1 cellular context compared by ENCODE assay signal in the genomic region with DNA sequence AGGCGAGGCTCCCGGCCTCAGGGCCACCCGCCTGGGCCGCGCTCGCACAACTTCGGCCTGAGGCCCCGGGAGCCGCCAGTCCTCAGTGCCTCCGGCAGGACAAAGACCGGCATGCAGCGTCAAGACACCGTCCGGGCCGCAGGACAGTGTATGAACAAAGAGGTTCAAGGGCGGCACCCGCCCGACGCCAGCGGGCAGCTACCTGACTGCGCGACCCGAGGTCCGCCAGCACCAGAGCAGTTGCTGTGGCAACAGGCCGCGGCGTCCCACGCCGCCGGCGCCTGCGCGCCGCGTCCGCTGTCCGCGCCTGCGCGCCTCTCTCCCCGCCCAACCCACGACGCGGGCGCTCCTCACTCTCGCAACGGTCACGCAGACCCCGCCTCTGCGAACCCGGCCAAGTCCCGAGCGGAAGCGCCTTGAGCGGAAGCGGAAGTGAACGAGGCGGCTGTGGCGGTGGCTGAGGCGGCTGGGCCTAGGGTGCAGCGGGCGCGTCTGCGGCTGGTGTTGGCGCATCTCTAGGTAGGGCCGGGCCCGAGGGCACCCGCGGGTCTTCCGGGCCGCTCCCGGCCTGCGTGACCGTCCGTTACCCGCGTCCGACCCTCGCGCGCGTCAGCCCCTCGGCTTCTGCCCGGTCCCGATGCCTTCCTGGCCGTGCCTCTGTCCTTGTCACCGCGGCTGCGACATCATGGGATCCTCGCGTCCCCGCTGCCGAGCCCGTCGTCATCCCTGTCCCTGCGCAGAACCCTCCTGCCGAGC.
A peak's percentile ranks its signal among the peaks of the same experiment; 100 is the strongest.
TF ChIP-seq lines count a peak whose summit lies in the region.

Gene FAM120B, plus strand, starts transcription at position 435 of the 756 bp plus-strand sequence. CDS start 10,633 bp downstream, outside the sequence.

TF ChIP-seq in HepG2, 621 proteins besides CTCF, POLR2A, EP300 and RAD21 (continued from another document and continues in another):
- TF ChIP-seq IRF1 (CRISPR knock-in tag; IDR thresholded peaks at IDR 0.05; ENCODE audit: low read depth) = peak; percentile 78; the same call in 1 of the 2 replicates
- no peak; the same call in 1 of the 2 replicates for TF ChIP-seq NFKBIZ (CRISPR knock-in tag; IDR thresholded peaks at IDR 0.05)
- TF ChIP-seq PRPF4 (IDR thresholded peaks at IDR 0.05; ENCODE audit: low read depth, low read length, poor library complexity, severe bottlenecking) = no peak
- TF ChIP-seq, protein P1, sequence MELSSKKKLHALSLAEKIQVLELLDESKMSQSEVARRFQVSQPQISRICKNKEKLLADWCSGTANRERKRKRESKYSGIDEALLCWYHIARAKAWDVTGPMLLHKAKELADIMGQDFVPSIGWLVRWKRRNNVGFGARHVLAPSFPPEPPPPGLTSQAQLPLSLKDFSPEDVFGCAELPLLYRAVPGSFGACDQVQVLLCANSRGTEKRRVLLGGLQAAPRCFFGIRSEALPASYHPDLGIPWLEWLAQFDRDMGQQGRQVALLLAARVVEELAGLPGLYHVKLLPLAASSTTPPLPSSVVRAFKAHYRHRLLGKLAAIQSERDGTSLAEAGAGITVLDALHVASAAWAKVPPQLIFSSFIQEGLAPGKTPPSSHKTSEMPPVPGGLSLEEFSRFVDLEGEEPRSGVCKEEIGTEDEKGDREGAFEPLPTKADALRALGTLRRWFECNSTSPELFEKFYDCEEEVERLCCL (CRISPR knock-in tag; IDR thresholded peaks at IDR 0.05; ENCODE audit: borderline replicate concordance) = peak; percentile 85; the same call in 1 of the 2 replicates
- TF ChIP-seq TCF12 (IDR thresholded peaks at IDR 0.05) = no peak
- TF ChIP-seq TCF12 (CRISPR knock-in tag; IDR thresholded peaks at IDR 0.05) = 0 out of 2 replicates have a peak, but pooled peaks have one; percentile 92
- no peak for TF ChIP-seq SP1 (IDR thresholded peaks at IDR 0.05)
- peak; percentile 64; the same call in 1 of the 2 replicates for TF ChIP-seq SP1 (CRISPR knock-in tag; IDR thresholded peaks at IDR 0.05)
- TF ChIP-seq NONO (IDR thresholded peaks at IDR 0.05) = no peak
- TF ChIP-seq NONO (CRISPR knock-in tag; conservative IDR thresholded peaks at IDR 0.05) = peak; percentile 89
- peak; percentile 87 for TF ChIP-seq ZNF331 (CRISPR knock-in tag; IDR thresholded peaks at IDR 0.05)
- TF ChIP-seq, protein P2, sequence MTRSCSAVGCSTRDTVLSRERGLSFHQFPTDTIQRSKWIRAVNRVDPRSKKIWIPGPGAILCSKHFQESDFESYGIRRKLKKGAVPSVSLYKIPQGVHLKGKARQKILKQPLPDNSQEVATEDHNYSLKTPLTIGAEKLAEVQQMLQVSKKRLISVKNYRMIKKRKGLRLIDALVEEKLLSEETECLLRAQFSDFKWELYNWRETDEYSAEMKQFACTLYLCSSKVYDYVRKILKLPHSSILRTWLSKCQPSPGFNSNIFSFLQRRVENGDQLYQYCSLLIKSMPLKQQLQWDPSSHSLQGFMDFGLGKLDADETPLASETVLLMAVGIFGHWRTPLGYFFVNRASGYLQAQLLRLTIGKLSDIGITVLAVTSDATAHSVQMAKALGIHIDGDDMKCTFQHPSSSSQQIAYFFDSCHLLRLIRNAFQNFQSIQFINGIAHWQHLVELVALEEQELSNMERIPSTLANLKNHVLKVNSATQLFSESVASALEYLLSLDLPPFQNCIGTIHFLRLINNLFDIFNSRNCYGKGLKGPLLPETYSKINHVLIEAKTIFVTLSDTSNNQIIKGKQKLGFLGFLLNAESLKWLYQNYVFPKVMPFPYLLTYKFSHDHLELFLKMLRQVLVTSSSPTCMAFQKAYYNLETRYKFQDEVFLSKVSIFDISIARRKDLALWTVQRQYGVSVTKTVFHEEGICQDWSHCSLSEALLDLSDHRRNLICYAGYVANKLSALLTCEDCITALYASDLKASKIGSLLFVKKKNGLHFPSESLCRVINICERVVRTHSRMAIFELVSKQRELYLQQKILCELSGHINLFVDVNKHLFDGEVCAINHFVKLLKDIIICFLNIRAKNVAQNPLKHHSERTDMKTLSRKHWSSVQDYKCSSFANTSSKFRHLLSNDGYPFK (CRISPR knock-in tag; IDR thresholded peaks at IDR 0.05; ENCODE audit: borderline replicate concordance) = peak; percentile 89
- peak; percentile 96 for TF ChIP-seq NKX3-1 (CRISPR knock-in tag; IDR thresholded peaks at IDR 0.05)
- peak; percentile 82 for TF ChIP-seq TBX2 (CRISPR knock-in tag; IDR thresholded peaks at IDR 0.05; ENCODE audit: borderline replicate concordance)
- 0 out of 2 replicates have a peak, but pooled peaks have one; percentile 56 for TF ChIP-seq ZSCAN29 (CRISPR knock-in tag; conservative IDR thresholded peaks at IDR 0.05)
- peak; percentile 87; the same call in 1 of the 2 replicates for TF ChIP-seq CCDC6 (CRISPR knock-in tag; IDR thresholded peaks at IDR 0.05)
- peak; percentile 48; the same call in 1 of the 2 replicates for TF ChIP-seq ZBTB46 (CRISPR knock-in tag; IDR thresholded peaks at IDR 0.05; ENCODE audit: borderline replicate concordance)
- TF ChIP-seq ZNF598 (CRISPR knock-in tag; IDR thresholded peaks at IDR 0.05; ENCODE audit: borderline replicate concordance) = peak; percentile 86; the same call in 1 of the 2 replicates
- no peak for TF ChIP-seq ZNF557 (CRISPR knock-in tag; IDR thresholded peaks at IDR 0.05)
- no peak for TF ChIP-seq MIER2 (CRISPR knock-in tag; IDR thresholded peaks at IDR 0.05)
- TF ChIP-seq ZNF224 (CRISPR knock-in tag; IDR thresholded peaks at IDR 0.05) = 0 out of 2 replicates have a peak, but pooled peaks have one; percentile 12
- TF ChIP-seq ZNF891 (CRISPR knock-in tag; IDR thresholded peaks at IDR 0.05) = peak; percentile 94; the same call in 1 of the 2 replicates
- peak; percentile 56 for TF ChIP-seq ZNF263 (CRISPR knock-in tag; IDR thresholded peaks at IDR 0.05)
- TF ChIP-seq, protein P3, sequence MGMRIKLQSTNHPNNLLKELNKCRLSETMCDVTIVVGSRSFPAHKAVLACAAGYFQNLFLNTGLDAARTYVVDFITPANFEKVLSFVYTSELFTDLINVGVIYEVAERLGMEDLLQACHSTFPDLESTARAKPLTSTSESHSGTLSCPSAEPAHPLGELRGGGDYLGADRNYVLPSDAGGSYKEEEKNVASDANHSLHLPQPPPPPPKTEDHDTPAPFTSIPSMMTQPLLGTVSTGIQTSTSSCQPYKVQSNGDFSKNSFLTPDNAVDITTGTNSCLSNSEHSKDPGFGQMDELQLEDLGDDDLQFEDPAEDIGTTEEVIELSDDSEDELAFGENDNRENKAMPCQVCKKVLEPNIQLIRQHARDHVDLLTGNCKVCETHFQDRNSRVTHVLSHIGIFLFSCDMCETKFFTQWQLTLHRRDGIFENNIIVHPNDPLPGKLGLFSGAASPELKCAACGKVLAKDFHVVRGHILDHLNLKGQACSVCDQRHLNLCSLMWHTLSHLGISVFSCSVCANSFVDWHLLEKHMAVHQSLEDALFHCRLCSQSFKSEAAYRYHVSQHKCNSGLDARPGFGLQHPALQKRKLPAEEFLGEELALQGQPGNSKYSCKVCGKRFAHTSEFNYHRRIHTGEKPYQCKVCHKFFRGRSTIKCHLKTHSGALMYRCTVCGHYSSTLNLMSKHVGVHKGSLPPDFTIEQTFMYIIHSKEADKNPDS (CRISPR knock-in tag; IDR thresholded peaks at IDR 0.05) = peak; percentile 87; the same call in 1 of the 2 replicates
- TF ChIP-seq HOXA9 (CRISPR knock-in tag; IDR thresholded peaks at IDR 0.05; ENCODE audit: borderline replicate concordance) = peak; percentile 16; the same call in 1 of the 2 replicates
- peak; percentile 72; the same call in 1 of the 2 replicates for TF ChIP-seq ZNF136 (CRISPR knock-in tag; IDR thresholded peaks at IDR 0.05; ENCODE audit: low read depth)
- 0 out of 2 replicates have a peak, but pooled peaks have one; percentile 80 for TF ChIP-seq ZNF670 (CRISPR knock-in tag; IDR thresholded peaks at IDR 0.05; ENCODE audit: borderline replicate concordance)
- peak; percentile 90 for TF ChIP-seq ZNF563 (CRISPR knock-in tag; IDR thresholded peaks at IDR 0.05)
- TF ChIP-seq RELA (CRISPR knock-in tag; IDR thresholded peaks at IDR 0.05) = peak; percentile 77; the same call in 1 of the 2 replicates
- peak; percentile 98 for TF ChIP-seq ZNF687 (CRISPR knock-in tag; IDR thresholded peaks at IDR 0.05)
- peak; percentile 66 for TF ChIP-seq THRA (CRISPR knock-in tag; IDR thresholded peaks at IDR 0.05; ENCODE audit: borderline replicate concordance)
- TF ChIP-seq, protein P4, sequence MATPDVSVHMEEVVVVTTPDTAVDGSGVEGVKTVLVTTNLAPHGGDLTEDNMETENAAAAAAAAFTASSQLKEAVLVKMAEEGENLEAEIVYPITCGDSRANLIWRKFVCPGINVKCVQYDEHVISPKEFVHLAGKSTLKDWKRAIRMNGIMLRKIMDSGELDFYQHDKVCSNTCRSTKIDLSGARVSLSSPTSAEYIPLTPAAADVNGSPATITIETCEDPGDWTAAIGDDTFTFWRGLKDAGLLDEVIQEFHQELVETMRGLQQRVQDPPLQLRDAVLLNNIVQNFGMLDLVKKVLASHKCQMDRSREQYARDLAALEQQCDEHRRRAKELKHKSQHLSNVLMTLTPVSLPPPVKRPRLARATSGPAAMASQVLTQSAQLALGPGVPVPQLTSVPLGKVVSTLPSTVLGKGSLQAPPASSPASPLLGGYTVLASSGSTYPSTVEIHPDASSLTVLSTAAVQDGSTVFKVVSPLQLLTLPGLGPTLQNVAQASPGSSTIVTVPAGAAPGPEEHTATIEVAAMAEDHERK (CRISPR knock-in tag; IDR thresholded peaks at IDR 0.05; ENCODE audit: low read depth) = peak; percentile 73
- peak; percentile 77; the same call in 1 of the 2 replicates for TF ChIP-seq DNMT1 (CRISPR knock-in tag; IDR thresholded peaks at IDR 0.05)
- TF ChIP-seq ZNF451 (CRISPR knock-in tag; IDR thresholded peaks at IDR 0.05) = peak; percentile 87; the same call in 1 of the 2 replicates
- peak; percentile 97 for TF ChIP-seq ZNF784 (CRISPR knock-in tag; IDR thresholded peaks at IDR 0.05; ENCODE audit: borderline replicate concordance)
- TF ChIP-seq ZNF672 (CRISPR knock-in tag; IDR thresholded peaks at IDR 0.05) = no peak
- 0 out of 2 replicates have a peak, but pooled peaks have one; percentile 60 for TF ChIP-seq NCOA5 (CRISPR knock-in tag; IDR thresholded peaks at IDR 0.05)
- TF ChIP-seq ZNF558 (CRISPR knock-in tag; IDR thresholded peaks at IDR 0.05; ENCODE audit: borderline replicate concordance) = no peak; the same call in 1 of the 2 replicates
- TF ChIP-seq EHMT2 (IDR thresholded peaks at IDR 0.05; ENCODE audit: borderline replicate concordance, low read depth, low read length) = no peak
